17 cellular contexts compared by ENCODE assay signal in the genomic region with DNA sequence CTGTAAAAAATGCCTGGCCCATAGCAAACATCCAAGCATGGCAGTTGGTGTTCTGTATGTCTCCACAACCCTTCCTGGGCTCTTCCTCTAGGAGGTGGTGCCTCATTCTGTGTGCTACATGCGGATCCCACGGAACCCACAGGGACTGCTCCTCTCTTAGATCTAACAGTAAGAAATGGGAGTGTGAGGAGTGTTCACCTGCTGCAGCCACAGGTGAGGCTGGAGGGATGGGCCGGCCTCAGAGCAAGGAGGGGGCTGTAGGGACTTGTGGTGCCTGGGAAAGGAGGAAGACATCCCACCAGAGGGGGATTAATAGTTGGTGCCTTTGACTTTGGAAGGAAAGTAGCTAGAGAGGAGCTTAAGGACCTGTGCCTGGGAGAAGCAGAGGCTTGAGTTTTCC. TPM values are rescaled to one million over a fixed set of nuclear protein-coding genes. Genes with fewer than 3 reads are reported as not detected.
DNase-seq lines count a peak whose midpoint lies in the region; ATAC-seq, FAIRE-seq and TF ChIP-seq lines count a peak whose summit lies in the region.
"Had no signal": no experiment of that assay in that cellular context is flagged by ENCODE, and none has a peak within 500 bp of the region (broad histone marks: within the 10 kb centered on the region; RNA-seq: fewer than 3 reads in every experiment).

No MANE protein-coding gene starts in this region.

- H3K36me3 Mint-ChIP-seq in natural killer cell treated with Interleukin-12 subunit alpha and Interleukin-12 subunit beta and Interleukin-15 and Interleukin-18, amount 100 ng/mL, for 72 hours, result no peaks in the 10 kb centered on the region
- H3K36me3 Mint-ChIP-seq in natural killer cell, result no peaks in the 10 kb centered on the region
- H3K36me3 Mint-ChIP-seq in endodermal cell (ENCODE audit: low read depth), result no peaks in the 10 kb centered on the region
- H3K36me3 Mint-ChIP-seq in activated T-cell treated with anti-CD3 and anti-CD28 coated beads, Interleukin-2, amount 50 U/mL, for 4 hours (ENCODE audit: insufficient read depth), result peaks cover 1% of the 10 kb centered on the region

- H3K4me1 ChIP-seq in endodermal cell (ENCODE audit: control insufficient read depth, insufficient read depth, low read length), result peaks cover 5% of the 10 kb centered on the region

- no peaks in the 10 kb centered on the region for H3K4me1 Mint-ChIP-seq in natural killer cell treated with Interleukin-12 subunit alpha and Interleukin-12 subunit beta and Interleukin-15 and Interleukin-18, amount 100 ng/mL, for 72 hours (ENCODE audit: low read depth in 2 of 2)
- H3K4me1 Mint-ChIP-seq in natural killer cell (peaks cover 0 to 2% of the 10 kb centered on the region in 2 donors), endodermal cell (peaks cover 18% of the 10 kb centered on the region)
- H3K4me1 Mint-ChIP-seq in activated T-cell treated with anti-CD3 and anti-CD28 coated beads, Interleukin-2, amount 50 U/mL, for 4 hours (ENCODE audit: low read depth), result peaks cover 4% of the 10 kb centered on the region

- no peaks in the 10 kb centered on the region for H3K36me3 ChIP-seq in endodermal cell (ENCODE audit: control insufficient read depth, insufficient read depth, low read length)

- H3K9me3 Mint-ChIP-seq in natural killer cell treated with Interleukin-12 subunit alpha and Interleukin-12 subunit beta and Interleukin-15 and Interleukin-18, amount 100 ng/mL, for 72 hours, result no peaks in the 10 kb centered on the region
- H3K9me3 Mint-ChIP-seq in natural killer cell (no peaks in the 10 kb centered on the region), endodermal cell (no peaks in the 10 kb centered on the region)
- no peaks in the 10 kb centered on the region for H3K9me3 Mint-ChIP-seq in activated T-cell treated with anti-CD3 and anti-CD28 coated beads, Interleukin-2, amount 50 U/mL, for 4 hours
- H3K9me3 Mint-ChIP-seq: CD4-positive, alpha-beta T cell had no signal

- no peak overlapping the region for H3K9ac ChIP-seq in endodermal cell (ENCODE audit: extremely low read depth, low read length, poor library complexity, severe bottlenecking)

- intact Hi-C loops in natural killer cell (cut with micrococcal nuclease) (no loop called here), posterior vena cava (cut with DNase I) (no loop called here)

- DNase-seq in natural killer cell treated with Interleukin-12 subunit alpha and Interleukin-12 subunit beta and Interleukin-15 and Interleukin-18, amount 100 ng/mL, for 72 hours (ENCODE audit: low spot score), result peak; percentile 46
- no peak for DNase-seq in natural killer cell
- no peak for DNase-seq in endodermal cell
- DNase-seq in posterior vena cava (ENCODE audit: low spot score), result peak; percentile 64
- DNase-seq in GM19239 (ENCODE audit: insufficient read length, low spot score), result no peak
- no peak for DNase-seq in NCI-H345 treated with DMSO at 0.1 percent for 48 hours (lab: John Stamatoyannopoulos, UW; ENCODE audit: unreplicated experiment)
- DNase-seq in activated T-cell treated with anti-CD3 and anti-CD28 coated beads, Interleukin-2, amount 50 U/mL, for 4 hours, result no peak
- DNase-seq: ACHN; CD4-positive, alpha-beta T cell; DMS79 treated with DMSO at 0.1 percent for 48 hours; EL had no signal

- H3K9me3 ChIP-seq in endodermal cell (ENCODE audit: control insufficient read depth, low read length), result no peaks in the 10 kb centered on the region
- H3K9me3 ChIP-seq: BLaER1 treated with 17β-estradiol and CSF1 and Interleukin-3, amounts not matched to agents 10 nM and 100 nM had no signal

- H3K27ac ChIP-seq in endodermal cell (ENCODE audit: low read depth, low read length), result no peak overlapping the region
- H3K27ac ChIP-seq: BLaER1 treated with 17β-estradiol and CSF1 and Interleukin-3, amounts not matched to agents 10 nM and 100 nM; HL-60 had no signal

- no peaks in the 10 kb centered on the region for H3K27me3 ChIP-seq in endodermal cell (ENCODE audit: control insufficient read depth, insufficient read depth, low read length, poor library complexity, severe bottlenecking)
- H3K27me3 ChIP-seq: BLaER1 treated with 17β-estradiol and CSF1 and Interleukin-3, amounts not matched to agents 10 nM and 100 nM had no signal

- ATAC-seq in natural killer cell treated with Interleukin-12 subunit alpha and Interleukin-12 subunit beta and Interleukin-15 and Interleukin-18, amount 100 ng/mL, for 72 hours, result no peak
- ATAC-seq in natural killer cell (no peak), GM21360 (IDR thresholded peaks at IDR 0.05; ENCODE audit: unreplicated experiment) (no peak)
- ATAC-seq in activated T-cell treated with anti-CD3 and anti-CD28 coated beads, Interleukin-2, amount 50 U/mL, for 4 hours, result no peak
- ATAC-seq: HCT116 had no signal

- TF ChIP-seq CTCF in natural killer cell (IDR thresholded peaks at IDR 0.05) (no peak), endodermal cell (conservative IDR thresholded peaks at IDR 0.05) (no peak)

- whole genome bisulfite sequencing in endodermal cell (ENCODE audit: insufficient coverage in 1 of 2, insufficient read length in 1 of 2), 2 experiments, result 92% methylated on average over 2 to 3 of the region's 3 CpGs

- no peaks in the 10 kb centered on the region for H3K27me3 Mint-ChIP-seq in natural killer cell treated with Interleukin-12 subunit alpha and Interleukin-12 subunit beta and Interleukin-15 and Interleukin-18, amount 100 ng/mL, for 72 hours
- H3K27me3 Mint-ChIP-seq in natural killer cell (ENCODE audit: low read depth in 2 of 2) (no peaks in the 10 kb centered on the region), endodermal cell (ENCODE audit: insufficient read depth) (no peaks in the 10 kb centered on the region)
- no peaks in the 10 kb centered on the region for H3K27me3 Mint-ChIP-seq in activated T-cell treated with anti-CD3 and anti-CD28 coated beads, Interleukin-2, amount 50 U/mL, for 4 hours (ENCODE audit: low read depth)
- H3K27me3 Mint-ChIP-seq: CD4-positive, alpha-beta T cell had no signal

- no peak overlapping the region for H3K4me3 Mint-ChIP-seq in natural killer cell treated with Interleukin-12 subunit alpha and Interleukin-12 subunit beta and Interleukin-15 and Interleukin-18, amount 100 ng/mL, for 72 hours
- H3K4me3 Mint-ChIP-seq in natural killer cell, result no peak overlapping the region
- no peak overlapping the region for H3K4me3 Mint-ChIP-seq in endodermal cell
- H3K4me3 Mint-ChIP-seq in activated T-cell treated with anti-CD3 and anti-CD28 coated beads, Interleukin-2, amount 50 U/mL, for 4 hours, result no peak overlapping the region
- H3K4me3 Mint-ChIP-seq: CD4-positive, alpha-beta T cell had no signal

- H3K27ac Mint-ChIP-seq in natural killer cell treated with Interleukin-12 subunit alpha and Interleukin-12 subunit beta and Interleukin-15 and Interleukin-18, amount 100 ng/mL, for 72 hours, result no peak overlapping the region
- H3K27ac Mint-ChIP-seq in natural killer cell, result no peak overlapping the region
- peak overlapping the region; percentile 20 for H3K27ac Mint-ChIP-seq in endodermal cell
- H3K27ac Mint-ChIP-seq: CD4-positive, alpha-beta T cell had no signal

- no peak overlapping the region for H3K4me3 ChIP-seq in endodermal cell (ENCODE audit: low read length)
- H3K4me3 ChIP-seq: BLaER1 treated with 17β-estradiol and CSF1 and Interleukin-3, amounts not matched to agents 10 nM and 100 nM had no signal

- no peak for FAIRE-seq in GM19239 (lab: Jason Lieb, UNC)
- FAIRE-seq: G401.6, GM12891 had no signal

RNA-seq across cellular contexts. Expression of a gene that starts 12.2 kb away (rescaled TPM):
- total RNA-seq in natural killer cell treated with Interleukin-12 subunit alpha and Interleukin-12 subunit beta and Interleukin-15 and Interleukin-18, amount 100 ng/mL, for 72 hours, result 10 to 100 TPM in 1 of 2 donors, 1 to 10 TPM in 1; 3.8 to 11.8 TPM
- total RNA-seq in natural killer cell (10 to 100 TPM; 10.9 to 13.5 (median 13.5) TPM), endodermal cell (10 to 100 TPM; 10.9 to 12.7 TPM), posterior vena cava (1 to 10 TPM; 6.4 to 9.2 TPM)
- 15.3 TPM for polyA plus RNA-seq in endodermal cell (2013, experiment 1 of 2)
- 17.0 TPM for polyA plus RNA-seq in endodermal cell (2013, experiment 2 of 2)
- 1 to 10 TPM; 3.6 to 5.0 (median 4.8) TPM for total RNA-seq in activated T-cell treated with anti-CD3 and anti-CD28 coated beads, Interleukin-2, amount 50 U/mL, for 4 hours

RNA-seq across cellular contexts. Expression of a gene that starts 12.9 kb away (rescaled TPM):
- total RNA-seq in natural killer cell treated with Interleukin-12 subunit alpha and Interleukin-12 subunit beta and Interleukin-15 and Interleukin-18, amount 100 ng/mL, for 72 hours, result 100 to 1,000 TPM in 1 of 2 donors, 10 to 100 TPM in 1; 96.1 to 131 TPM
- total RNA-seq in natural killer cell, result 100 to 1,000 TPM; 141 to 154 (median 145) TPM
- 100 to 1,000 TPM in 1 of 2 donors, 10 to 100 TPM in 1; 94.5 to 100 TPM for total RNA-seq in endodermal cell
- 80.1 TPM for polyA plus RNA-seq in endodermal cell (2013, experiment 1 of 2)
- polyA plus RNA-seq in endodermal cell (2013, experiment 2 of 2), result 71.0 TPM
- 10 to 100 TPM; 53.0 to 55.1 TPM for total RNA-seq in posterior vena cava
- 100 to 1,000 TPM; 117 to 130 (median 127) TPM for total RNA-seq in activated T-cell treated with anti-CD3 and anti-CD28 coated beads, Interleukin-2, amount 50 U/mL, for 4 hours

RNA-seq across cellular contexts. Expression of a gene that starts 22.2 kb away (rescaled TPM):
- under 1 TPM in 1 of 2 donors, not detected in 1; 0.08 TPM for total RNA-seq in natural killer cell treated with Interleukin-12 subunit alpha and Interleukin-12 subunit beta and Interleukin-15 and Interleukin-18, amount 100 ng/mL, for 72 hours
- total RNA-seq in natural killer cell (under 1 TPM in 2 of 3 donors, not detected in 1; 0.07 to 0.55 TPM), endodermal cell (1 to 10 TPM; 2.5 to 8.6 TPM), posterior vena cava (10 to 100 TPM; 12.4 to 17.7 TPM)
- 1.9 TPM for polyA plus RNA-seq in endodermal cell (2013, experiment 1 of 2)
- 1.5 TPM for polyA plus RNA-seq in endodermal cell (2013, experiment 2 of 2)
- total RNA-seq in activated T-cell treated with anti-CD3 and anti-CD28 coated beads, Interleukin-2, amount 50 U/mL, for 4 hours, result under 1 TPM; 0.05 to 0.24 (median 0.08) TPM

RNA-seq across cellular contexts. Expression of a gene that starts 31.2 kb away (rescaled TPM):
- not detected for total RNA-seq in natural killer cell treated with Interleukin-12 subunit alpha and Interleukin-12 subunit beta and Interleukin-15 and Interleukin-18, amount 100 ng/mL, for 72 hours
- total RNA-seq in natural killer cell (1 to 10 TPM in 2 of 3 donors, not detected in 1; 1.1 to 1.2 TPM), endodermal cell (10 to 100 TPM; 44.8 to 64.6 TPM), posterior vena cava (1 to 10 TPM; 3.5 to 5.5 TPM)
- 30.4 TPM for polyA plus RNA-seq in endodermal cell (2013, experiment 1 of 2)
- 36.1 TPM for polyA plus RNA-seq in endodermal cell (2013, experiment 2 of 2)
- total RNA-seq in activated T-cell treated with anti-CD3 and anti-CD28 coated beads, Interleukin-2, amount 50 U/mL, for 4 hours, result 1 to 10 TPM in 2 of 3 donors, under 1 TPM in 1; 0.46 to 1.4 (median 1.1) TPM

RNA-seq across cellular contexts. Expression of a gene that starts 32.7 kb away (rescaled TPM):
- total RNA-seq in natural killer cell treated with Interleukin-12 subunit alpha and Interleukin-12 subunit beta and Interleukin-15 and Interleukin-18, amount 100 ng/mL, for 72 hours, result 100 to 1,000 TPM in 1 of 2 donors, 10 to 100 TPM in 1; 72.5 to 116 TPM
- total RNA-seq in natural killer cell (100 to 1,000 TPM; 162 to 191 (median 175) TPM), endodermal cell (100 to 1,000 TPM; 151 to 156 TPM), posterior vena cava (10 to 100 TPM; 53.0 to 65.2 TPM)
- 124 TPM for polyA plus RNA-seq in endodermal cell (2013, experiment 1 of 2)
- 99.4 TPM for polyA plus RNA-seq in endodermal cell (2013, experiment 2 of 2)
- total RNA-seq in activated T-cell treated with anti-CD3 and anti-CD28 coated beads, Interleukin-2, amount 50 U/mL, for 4 hours, result 10 to 100 TPM; 60.2 to 69.1 (median 67.9) TPM

Comparison
In these comparisons a context has a peak if more than half of its experiments do, and no peak if none do; other contexts are left out.
1. DNase-seq: peak in natural killer cell treated with Interleukin-12 subunit alpha and Interleukin-12 subunit beta and Interleukin-15 and Interleukin-18, amount 100 ng/mL, for 72 hours (single experiment) and posterior vena cava (single experiment); none in natural killer cell (single experiment), endodermal cell (single experiment), GM19239 (single experiment), NCI-H345 treated with DMSO at 0.1 percent for 48 hours (single experiment) and activated T-cell treated with anti-CD3 and anti-CD28 coated beads, Interleukin-2, amount 50 U/mL, for 4 hours (single experiment).